Comparison of ENCODE assay signal across 8 cellular contexts in genomic region chr2:199739413-199740110, GRCh38.
DNase-seq lines count a peak whose midpoint lies in the region; ATAC-seq and TF ChIP-seq lines count a peak whose summit lies in the region.

No MANE protein-coding gene starts in this region.

- TF ChIP-seq EP300 in tibial nerve (IDR thresholded peaks at IDR 0.05): no peak

- TF ChIP-seq CTCF in parathyroid adenoma (IDR thresholded peaks at IDR 0.05) (peak; percentile 92), tibial nerve (IDR thresholded peaks at IDR 0.05) (peak; percentile 82 to 93 (median 85))

- H3K4me3 ChIP-seq in parathyroid adenoma (ENCODE audit: low read depth, low read length) (no peak overlapping the region), tibial nerve (no peak overlapping the region)

- H3K27ac ChIP-seq in parathyroid adenoma (no peak overlapping the region), tibial nerve (no peak overlapping the region)

- DNase-seq in NCI-H446 (lab: John Stamatoyannopoulos, UW): peak; percentile 10 to 65
- no peak for DNase-seq in NCI-H446 treated with DMSO at 0.1 percent for 48 hours (lab: John Stamatoyannopoulos, UW)
- DNase-seq in RPMI7951 (ENCODE audit: low read depth): peak; percentile 49
- peak; percentile 45 for DNase-seq in activated gamma-delta T cell treated with anti-CD3 and anti-CD28 coated beads, Interleukin-2, amount 50 U/mL, for 16 hours (ENCODE audit: low read depth)
- peak; percentile 72 for DNase-seq in globus pallidus (ENCODE audit: low spot score)
- DNase-seq in tibial nerve (ENCODE audit: low spot score in 2 of 2): peak; percentile 70 to 87

- no peak overlapping the region for H3K9ac ChIP-seq in parathyroid adenoma

- H3K4me2 ChIP-seq in parathyroid adenoma (ENCODE audit: low read length): peak overlapping the region; percentile 50

- H3K4me1 ChIP-seq in parathyroid adenoma (no peaks in the 10 kb centered on the region), tibial nerve (peaks cover 0 to 10% (median 4%) of the 10 kb centered on the region in 4 donors)

- no peaks in the 10 kb centered on the region for H3K79me2 ChIP-seq in parathyroid adenoma

- TF ChIP-seq POLR2A in tibial nerve (IDR thresholded peaks at IDR 0.05): no peak

- peak overlapping the region; percentile 51 for H2AFZ ChIP-seq in parathyroid adenoma

- H3K36me3 ChIP-seq in parathyroid adenoma (ENCODE audit: control insufficient read depth, insufficient read depth, low read length) (no peaks in the 10 kb centered on the region), tibial nerve (no peaks in the 10 kb centered on the region)

- peak; percentile 67 for ATAC-seq in HG03442 (IDR thresholded peaks at IDR 0.05; ENCODE audit: unreplicated experiment)

- 31 to 33% methylated on average over 15 of the region's 15 CpGs for WGBS in tibial nerve, 2 donors

- H3K9me3 ChIP-seq in parathyroid adenoma (ENCODE audit: control insufficient read depth, low read length) (no peaks in the 10 kb centered on the region), tibial nerve (no peaks in the 10 kb centered on the region)

- no peaks in the 10 kb centered on the region for H3K27me3 ChIP-seq in parathyroid adenoma (ENCODE audit: control insufficient read depth, insufficient read depth, low read length)
- H3K27me3 ChIP-seq in tibial nerve: no peaks in the 10 kb centered on the region
